Comparison of ENCODE assay signal across 10 cellular contexts in the genomic region with DNA sequence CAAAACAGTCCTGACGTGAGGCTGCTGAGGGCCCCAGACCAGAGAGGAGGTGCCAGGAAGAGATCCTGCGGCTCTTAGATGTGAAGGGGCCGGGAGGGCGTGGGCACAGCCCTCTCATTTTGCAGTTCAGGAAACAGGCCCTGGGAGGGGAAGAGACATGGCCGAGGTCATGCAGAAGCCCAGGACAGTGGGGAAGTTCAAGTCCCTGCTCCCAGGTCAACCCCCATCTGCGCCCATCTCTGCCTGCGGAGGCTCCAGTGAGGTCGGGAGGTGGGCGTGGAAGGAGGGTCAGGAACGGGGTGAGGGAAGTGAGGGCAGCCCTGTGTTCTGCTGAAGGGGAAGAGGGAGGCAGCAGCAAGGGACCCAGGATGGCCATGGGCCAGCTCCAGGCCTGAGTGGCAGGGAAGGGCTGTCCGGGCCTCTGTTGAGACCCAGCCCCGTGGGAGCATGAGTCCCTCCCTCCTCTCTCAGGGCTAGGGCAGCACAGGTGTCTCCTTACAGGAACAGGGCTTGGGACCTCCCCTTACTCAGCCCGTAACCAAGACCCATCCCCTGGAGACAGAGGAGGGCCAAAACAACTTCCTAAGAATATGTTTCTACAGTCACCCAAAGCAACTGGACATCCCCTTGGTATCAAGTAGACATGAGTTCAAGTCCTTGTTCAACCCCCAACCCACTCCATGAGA.
A peak's percentile ranks its signal among the peaks of the same experiment; 100 is the strongest.
DNase-seq lines count a peak whose midpoint lies in the region; ATAC-seq and TF ChIP-seq lines count a peak whose summit lies in the region.
"Had no signal": no experiment of that assay in that cellular context is flagged by ENCODE, and none has a peak within 500 bp of the region (broad histone marks: within the 10 kb centered on the region; RNA-seq: fewer than 3 reads in every experiment).

No MANE protein-coding gene starts in this region.

- no peaks in the 10 kb centered on the region for H3K27me3 Mint-ChIP-seq in activated naive CD8-positive, alpha-beta T cell

- H3K36me3 Mint-ChIP-seq in activated naive CD8-positive, alpha-beta T cell, result peaks cover 23% of the 10 kb centered on the region

- peak overlapping the region; percentile 29 for H3K27ac ChIP-seq in suprapubic skin

- peak overlapping the region; percentile 68 for H3K4me3 Mint-ChIP-seq in activated naive CD8-positive, alpha-beta T cell

- H3K4me1 ChIP-seq in suprapubic skin, result peaks cover 23% of the 10 kb centered on the region

- TF ChIP-seq CTCF in suprapubic skin (IDR thresholded peaks at IDR 0.05), result no peak

- peaks cover 92% of the 10 kb centered on the region for H3K4me1 Mint-ChIP-seq in activated naive CD8-positive, alpha-beta T cell (ENCODE audit: low read depth)

- DNase-seq in MV-4-11 (lab: John Stamatoyannopoulos, UW) (peak; percentile 70), medulla oblongata (ENCODE audit: extremely low spot score) (peak; percentile 50), suprapubic skin (ENCODE audit: low spot score in 2 of 2) (peak in 1 of 2 donors; percentile 83), epidermal melanocyte (ENCODE audit: insufficient read length, low spot score) (no peak), NCI-H748 treated with DMSO at 0.1 percent for 48 hours (lab: John Stamatoyannopoulos, UW) (no peak)
- DNase-seq: effector CD8-positive, alpha-beta T cell; NCI-H2227 treated with DMSO at 0.1 percent for 48 hours; stimulated activated naive CD4-positive, alpha-beta T cell had no signal

- TF ChIP-seq EP300 in suprapubic skin (IDR thresholded peaks at IDR 0.05), result no peak

- H3K27ac Mint-ChIP-seq in activated naive CD8-positive, alpha-beta T cell, result peak overlapping the region; percentile 99

- no peak for ATAC-seq in HG03045 (IDR thresholded peaks at IDR 0.05; ENCODE audit: unreplicated experiment)

- no peak overlapping the region for H3K4me3 ChIP-seq in suprapubic skin

- WGBS in suprapubic skin, result 64% methylated on average over 12 of the region's 13 CpGs

- peaks cover 9% of the 10 kb centered on the region for H3K36me3 ChIP-seq in suprapubic skin

- H3K9me3 Mint-ChIP-seq in activated naive CD8-positive, alpha-beta T cell (ENCODE audit: low read depth), result no peaks in the 10 kb centered on the region

- TF ChIP-seq POLR2A in suprapubic skin (IDR thresholded peaks at IDR 0.05), result no peak

- no peaks in the 10 kb centered on the region for H3K9me3 ChIP-seq in suprapubic skin

- no peaks in the 10 kb centered on the region for H3K27me3 ChIP-seq in suprapubic skin

Comparison
In these comparisons a context has a peak if more than half of its experiments do, and no peak if none do; other contexts are left out.
1. DNase-seq: peak in MV-4-11 (single experiment) and medulla oblongata (single experiment); none in epidermal melanocyte (single experiment) and NCI-H748 treated with DMSO at 0.1 percent for 48 hours (single experiment).